Comparison of ENCODE assay signal across 15 cellular contexts in genomic region chr15:74396146-74396438, GRCh38. TPM values are rescaled to one million over a fixed set of nuclear protein-coding genes. Genes with fewer than 3 reads are reported as not detected.
DNase-seq lines count a peak whose midpoint lies in the region; ATAC-seq and TF ChIP-seq lines count a peak whose summit lies in the region.
"Had no signal": no experiment of that assay in that cellular context is flagged by ENCODE, and none has a peak within 500 bp of the region (broad histone marks: within the 10 kb centered on the region; RNA-seq: fewer than 3 reads in every experiment).

No MANE protein-coding gene starts in this region.

- CTCF ChIA-PET in activated CD4-positive, alpha-beta memory T cell treated with anti-CD3 and anti-CD28 coated beads for 36 hours (lab: Charles Lee) = interaction anchor here (1.0 to 2.9 kb wide), 3 partner anchors 7 to 22 kb away, joined by 4 to 11 read pairs (median 4); no protein-coding TSS in a partner anchor
- CTCF ChIA-PET in activated CD4-positive, alpha-beta memory T cell treated with anti-CD3 and anti-CD28 coated beads, Interleukin-2, amount 10 ng/mL, durations not matched to agents 7 days and 5 days (lab: Charles Lee) = interaction anchor here (1.6 to 3.0 kb wide), 2 partner anchors 12 to 14 kb away, joined by 5 to 10 read pairs; no protein-coding TSS in a partner anchor
- CTCF ChIA-PET in HCT116 (lab: Charles Lee) = interaction anchor here (1.2 kb wide), 1 partner anchor 14 kb away, joined by 4 read pairs; no protein-coding TSS in a partner anchor

- peak overlapping the region; percentile 3 for H2BK12ac ChIP-seq in trophoblast cell (ENCODE audit: low read length)

- H3K27ac ChIP-seq in HCT116 (ENCODE audit: low read depth, low read length) (peak overlapping the region; percentile 75), trophoblast cell (ENCODE audit: low read depth, low read length) (no peak overlapping the region), upper lobe of left lung (no peak overlapping the region)
- H3K27ac ChIP-seq: body of pancreas, heart right ventricle, prostate gland, thoracic aorta had no signal

- H4K12ac ChIP-seq in trophoblast cell (ENCODE audit: low read depth, low read length) = no peak overlapping the region

- H3K79me1 ChIP-seq in trophoblast cell (ENCODE audit: low read length) = peaks cover 33% of the 10 kb centered on the region

- RAD21 ChIA-PET in HCT116 (lab: Charles Lee; ENCODE audit: low non-redundant PET in 1 of 2, low total read pairs in 2 of 2, uncharacterized antibody in 2 of 2, unreplicated experiment in 2 of 2) = no interaction called here

- H3K4me1 ChIP-seq in HCT116 (ENCODE audit: control insufficient read depth in 1 of 2, insufficient read depth in 2 of 2, low read length in 2 of 2) = peaks cover 63 to 98% of the 10 kb centered on the region in 2 experiments
- H3K4me1 ChIP-seq in trophoblast cell (ENCODE audit: control insufficient read depth in 1 of 2, insufficient read depth in 2 of 2, low read length in 2 of 2) = peaks cover 32 to 39% of the 10 kb centered on the region in 2 experiments
- H3K4me1 ChIP-seq in upper lobe of left lung = peaks cover 0 to 2% (median 0%) of the 10 kb centered on the region in 4 donors
- H3K4me1 ChIP-seq: body of pancreas, prostate gland had no signal

- H4K8ac ChIP-seq in trophoblast cell (ENCODE audit: low read depth, low read length) = peak overlapping the region; percentile 2

- no peak overlapping the region for H3K18ac ChIP-seq in trophoblast cell (ENCODE audit: low read length)

- no peak overlapping the region for H3K4me3 ChIP-seq in HCT116 (replicated peaks in 1 of 2; ENCODE audit: low read depth in 1 of 2, low read length in 2 of 2)
- no peak overlapping the region for H3K4me3 ChIP-seq in trophoblast cell (ENCODE audit: low read depth, low read length)
- no peak overlapping the region for H3K4me3 ChIP-seq in upper lobe of left lung
- H3K4me3 ChIP-seq: A549, body of pancreas, heart right ventricle, prostate gland, thoracic aorta had no signal

- H2BK5ac ChIP-seq in trophoblast cell (ENCODE audit: low read depth, low read length, poor library complexity) = no peak overlapping the region

- peak; percentile 21 for DNase-seq in activated CD4-positive, alpha-beta memory T cell treated with anti-CD3 and anti-CD28 coated beads for 36 hours
- DNase-seq in activated CD4-positive, alpha-beta memory T cell treated with anti-CD3 and anti-CD28 coated beads, Interleukin-2, amount 10 ng/mL, durations not matched to agents 7 days and 5 days = no peak
- no peak for DNase-seq in HCT116 (ENCODE audit: low read depth, low spot score)
- no peak for DNase-seq in activated naive CD8-positive, alpha-beta T cell treated with anti-CD3 and anti-CD28 coated beads for 36 hours
- no peak for DNase-seq in trophoblast cell
- DNase-seq in NCI-H2227 (lab: John Stamatoyannopoulos, UW; ENCODE audit: unreplicated experiment) = no peak
- DNase-seq in upper lobe of left lung = no peak
- DNase-seq: body of pancreas, heart right ventricle, NCI-H1417 treated with DMSO at 0.1 percent for 48 hours, NCI-H748 treated with DMSO at 0.1 percent for 48 hours had no signal

- TF ChIP-seq RAD21 in HCT116 (IDR thresholded peaks at IDR 0.05; ENCODE audit: low read depth) = no peak

- H4K91ac ChIP-seq in trophoblast cell (ENCODE audit: low read depth, low read length) = peak overlapping the region; percentile 92

- H3K27ac Mint-ChIP-seq in activated CD4-positive, alpha-beta memory T cell treated with anti-CD3 and anti-CD28 coated beads for 36 hours = peak overlapping the region; percentile 93
- no peak overlapping the region for H3K27ac Mint-ChIP-seq in activated CD4-positive, alpha-beta memory T cell treated with anti-CD3 and anti-CD28 coated beads, Interleukin-2, amount 10 ng/mL, durations not matched to agents 7 days and 5 days
- peak overlapping the region; percentile 97 for H3K27ac Mint-ChIP-seq in activated naive CD8-positive, alpha-beta T cell treated with anti-CD3 and anti-CD28 coated beads for 36 hours

- TF ChIP-seq EP300 in upper lobe of left lung (IDR thresholded peaks at IDR 0.05) = no peak

- H3K79me2 ChIP-seq in HCT116 (ENCODE audit: insufficient read depth, low read length) = no peaks in the 10 kb centered on the region
- peaks cover 4% of the 10 kb centered on the region for H3K79me2 ChIP-seq in trophoblast cell (ENCODE audit: control insufficient read depth, insufficient read depth, low read length, poor library complexity)

- no peaks in the 10 kb centered on the region for H3K9me3 ChIP-seq in HCT116 (ENCODE audit: control insufficient read depth in 1 of 2, insufficient read depth in 1 of 2, low read depth in 1 of 2, low read length in 2 of 2)
- H3K9me3 ChIP-seq in trophoblast cell (ENCODE audit: insufficient read depth, low read depth, low read length) = peaks cover 3% of the 10 kb centered on the region
- H3K9me3 ChIP-seq in upper lobe of left lung = no peaks in the 10 kb centered on the region
- H3K9me3 ChIP-seq: A549, body of pancreas, heart right ventricle, prostate gland, thoracic aorta had no signal

- no peaks in the 10 kb centered on the region for H3K36me3 Mint-ChIP-seq in activated CD4-positive, alpha-beta memory T cell treated with anti-CD3 and anti-CD28 coated beads for 36 hours
- H3K36me3 Mint-ChIP-seq in activated CD4-positive, alpha-beta memory T cell treated with anti-CD3 and anti-CD28 coated beads, Interleukin-2, amount 10 ng/mL, durations not matched to agents 7 days and 5 days (ENCODE audit: low read depth) = no peaks in the 10 kb centered on the region
- H3K36me3 Mint-ChIP-seq in activated naive CD8-positive, alpha-beta T cell treated with anti-CD3 and anti-CD28 coated beads for 36 hours = peaks cover 3% of the 10 kb centered on the region

- peaks cover 82% of the 10 kb centered on the region for H3K4me1 Mint-ChIP-seq in activated CD4-positive, alpha-beta memory T cell treated with anti-CD3 and anti-CD28 coated beads for 36 hours (ENCODE audit: low read depth)
- H3K4me1 Mint-ChIP-seq in activated CD4-positive, alpha-beta memory T cell treated with anti-CD3 and anti-CD28 coated beads, Interleukin-2, amount 10 ng/mL, durations not matched to agents 7 days and 5 days = peaks cover 61% of the 10 kb centered on the region
- peaks cover 86% of the 10 kb centered on the region for H3K4me1 Mint-ChIP-seq in activated naive CD8-positive, alpha-beta T cell treated with anti-CD3 and anti-CD28 coated beads for 36 hours

- no peak overlapping the region for H3K4me3 Mint-ChIP-seq in activated CD4-positive, alpha-beta memory T cell treated with anti-CD3 and anti-CD28 coated beads for 36 hours
- H3K4me3 Mint-ChIP-seq in activated CD4-positive, alpha-beta memory T cell treated with anti-CD3 and anti-CD28 coated beads, Interleukin-2, amount 10 ng/mL, durations not matched to agents 7 days and 5 days = no peak overlapping the region
- no peak overlapping the region for H3K4me3 Mint-ChIP-seq in activated naive CD8-positive, alpha-beta T cell treated with anti-CD3 and anti-CD28 coated beads for 36 hours

- no peaks in the 10 kb centered on the region for H3K9me2 ChIP-seq in HCT116 (ENCODE audit: insufficient read depth)

- H2AFZ ChIP-seq in HCT116 (ENCODE audit: low read depth, low read length, poor library complexity, severe bottlenecking) = no peak overlapping the region
- no peak overlapping the region for H2AFZ ChIP-seq in trophoblast cell (ENCODE audit: insufficient read depth, low read length, poor library complexity)

- H3K9me3 Mint-ChIP-seq in activated CD4-positive, alpha-beta memory T cell treated with anti-CD3 and anti-CD28 coated beads for 36 hours = no peaks in the 10 kb centered on the region
- H3K9me3 Mint-ChIP-seq in activated CD4-positive, alpha-beta memory T cell treated with anti-CD3 and anti-CD28 coated beads, Interleukin-2, amount 10 ng/mL, durations not matched to agents 7 days and 5 days = no peaks in the 10 kb centered on the region
- H3K9me3 Mint-ChIP-seq in activated naive CD8-positive, alpha-beta T cell treated with anti-CD3 and anti-CD28 coated beads for 36 hours = no peaks in the 10 kb centered on the region

- no peak overlapping the region for H3K4ac ChIP-seq in trophoblast cell (ENCODE audit: low read depth, low read length)

- BruUV-seq in HCT116 (replicated peaks; lab: Mats Ljungman, UMichigan) = no TSS peak

- H3K36me3 ChIP-seq in HCT116 (ENCODE audit: control insufficient read depth in 1 of 2, insufficient read depth in 2 of 2, low read length in 2 of 2) = no peaks in the 10 kb centered on the region
- H3K36me3 ChIP-seq in trophoblast cell (ENCODE audit: control insufficient read depth in 1 of 2, insufficient read depth in 2 of 2, low read length in 2 of 2) = no peaks in the 10 kb centered on the region
- no peaks in the 10 kb centered on the region for H3K36me3 ChIP-seq in upper lobe of left lung
- H3K36me3 ChIP-seq: heart right ventricle, prostate gland, thoracic aorta had no signal

- no peaks in the 10 kb centered on the region for H4K20me1 ChIP-seq in HCT116 (ENCODE audit: insufficient read depth)

- H3K4me2 ChIP-seq in HCT116 (ENCODE audit: low read length) = peak overlapping the region; percentile 75
- H3K4me2 ChIP-seq in trophoblast cell (ENCODE audit: low read length) = no peak overlapping the region

- H3K27me3 ChIP-seq in HCT116 (ENCODE audit: insufficient read depth, low read length) (no peaks in the 10 kb centered on the region), trophoblast cell (ENCODE audit: insufficient read depth, low read length) (no peaks in the 10 kb centered on the region), upper lobe of left lung (no peaks in the 10 kb centered on the region)
- H3K27me3 ChIP-seq: body of pancreas had no signal

- WGBS in trophoblast cell (ENCODE audit: extremely low coverage, insufficient coverage, insufficient read length) = no CpG with 5 or more reads among the region's 10 CpGs
- 82 to 95% methylated on average over 4 to 10 of the region's 10 CpGs for WGBS in upper lobe of left lung, 2 donors

- H2BK120ac ChIP-seq in trophoblast cell (ENCODE audit: insufficient read depth, low read length, poor library complexity) = peak overlapping the region; percentile 60

- peak overlapping the region; percentile 6 for H2AK5ac ChIP-seq in trophoblast cell (ENCODE audit: low read length)

- no peak for ATAC-seq in HCT116
- no peak for ATAC-seq in activated CD4-positive, CD25-positive, alpha-beta regulatory T cell treated with anti-CD3 and anti-CD28 coated beads, Interleukin-2, amount 50 U/mL, for 24 hours
- ATAC-seq in upper lobe of left lung (ENCODE audit: low FRiP score in 2 of 2) = no peak
- ATAC-seq: body of pancreas, heart right ventricle had no signal

- TF ChIP-seq CTCF in HCT116 (IDR thresholded peaks at IDR 0.05 in 2 of 3, conservative IDR thresholded peaks at IDR 0.05 in 1 of 3; ENCODE audit: borderline replicate concordance in 1 of 3, insufficient read depth in 1 of 3, low read depth in 2 of 3, low read length in 2 of 3) (no peak), upper lobe of left lung (IDR thresholded peaks at IDR 0.05) (no peak)

- H3K27me3 Mint-ChIP-seq in activated CD4-positive, alpha-beta memory T cell treated with anti-CD3 and anti-CD28 coated beads for 36 hours = no peaks in the 10 kb centered on the region
- no peaks in the 10 kb centered on the region for H3K27me3 Mint-ChIP-seq in activated CD4-positive, alpha-beta memory T cell treated with anti-CD3 and anti-CD28 coated beads, Interleukin-2, amount 10 ng/mL, durations not matched to agents 7 days and 5 days
- no peaks in the 10 kb centered on the region for H3K27me3 Mint-ChIP-seq in activated naive CD8-positive, alpha-beta T cell treated with anti-CD3 and anti-CD28 coated beads for 36 hours

- TF ChIP-seq POLR2A in HCT116 (IDR thresholded peaks at IDR 0.05; ENCODE audit: borderline replicate concordance, extremely low read depth, insufficient read depth, insufficient read length) = no peak
- TF ChIP-seq POLR2A in upper lobe of left lung (IDR thresholded peaks at IDR 0.05) = no peak

- POLR2A ChIA-PET in activated CD4-positive, alpha-beta memory T cell treated with anti-CD3 and anti-CD28 coated beads for 36 hours (lab: Charles Lee) = interaction anchor here (1.4 to 4.3 kb wide), 2 partner anchors 11 to 14 kb away, joined by 3 to 23 read pairs; no protein-coding TSS in a partner anchor
- POLR2A ChIA-PET in activated CD4-positive, alpha-beta memory T cell treated with anti-CD3 and anti-CD28 coated beads, Interleukin-2, amount 10 ng/mL, durations not matched to agents 7 days and 5 days (lab: Charles Lee) = no interaction called here
- POLR2A ChIA-PET in HCT116 (lab: Charles Lee) = interaction anchor here (1.2 to 3.6 kb wide), 2 partner anchors 10 to 11 kb away, joined by 3 to 24 read pairs; no protein-coding TSS in a partner anchor

- H3K14ac ChIP-seq in trophoblast cell (ENCODE audit: low read length) = no peak overlapping the region

- H3K9ac ChIP-seq in HCT116 (ENCODE audit: low read length) = peak overlapping the region; percentile 66
- H3K9ac ChIP-seq in trophoblast cell (ENCODE audit: low read length) = no peak overlapping the region

- H3K23ac ChIP-seq in trophoblast cell (ENCODE audit: low read length) = no peak overlapping the region

- intact Hi-C loops in activated CD4-positive, alpha-beta memory T cell treated with anti-CD3 and anti-CD28 coated beads for 36 hours (cut with micrococcal nuclease) = loop anchor here (1.0 kb wide), 1 partner anchor 12 kb away; no protein-coding TSS in a partner anchor
- intact Hi-C loops in HCT116 (cut with micrococcal nuclease) = no loop called here

RNA-seq across cellular contexts. Expression of gene CYP11A1, which starts 28.6 kb away (rescaled TPM):
- total RNA-seq in activated CD4-positive, alpha-beta memory T cell treated with anti-CD3 and anti-CD28 coated beads for 36 hours = under 1 TPM in 1 of 2 experiments, not detected in 1; 0.29 TPM
- total RNA-seq in activated CD4-positive, alpha-beta memory T cell treated with anti-CD3 and anti-CD28 coated beads, Interleukin-2, amount 10 ng/mL, durations not matched to agents 7 days and 5 days = not detected
- 0.57 TPM for total RNA-seq in HCT116 (2021; ENCODE audit: unreplicated experiment)
- polyA plus RNA-seq in HCT116 (2012) = 0.25 and 0.27 TPM in 2 replicates
- total RNA-seq in activated naive CD8-positive, alpha-beta T cell treated with anti-CD3 and anti-CD28 coated beads for 36 hours = under 1 TPM; 0.30 to 0.31 TPM
- polyA plus RNA-seq in trophoblast cell (2013) = 217 and 235 TPM in 2 replicates
- total RNA-seq in upper lobe of left lung = 1 to 10 TPM in 4 of 6 donors, under 1 TPM in 1, not detected in 1; 0.91 to 8.4 (median 1.1) TPM
- total RNA-seq: thoracic aorta had no signal

RNA-seq across cellular contexts. Expression of gene SEMA7A, which starts 37.7 kb away (rescaled TPM):
- total RNA-seq in activated CD4-positive, alpha-beta memory T cell treated with anti-CD3 and anti-CD28 coated beads for 36 hours = 10 to 100 TPM; 65.9 to 68.4 TPM
- total RNA-seq in activated CD4-positive, alpha-beta memory T cell treated with anti-CD3 and anti-CD28 coated beads, Interleukin-2, amount 10 ng/mL, durations not matched to agents 7 days and 5 days = 1 to 10 TPM; 3.8 to 4.3 TPM
- 13.8 TPM for total RNA-seq in HCT116 (2021; ENCODE audit: unreplicated experiment)
- 11.9 and 16.8 TPM in 2 replicates for polyA plus RNA-seq in HCT116 (2012)
- total RNA-seq in activated naive CD8-positive, alpha-beta T cell treated with anti-CD3 and anti-CD28 coated beads for 36 hours = 10 to 100 TPM; 48.8 to 51.4 TPM
- 135 and 149 TPM in 2 replicates for polyA plus RNA-seq in trophoblast cell (2013)
- total RNA-seq in upper lobe of left lung = 1 to 10 TPM; 1.0 to 9.1 (median 5.3) TPM
